In genomic region chr6:53795702-53796450, GRCh38 we compare ENCODE assay signal across 1 cellular context.
TF ChIP-seq lines count a peak whose summit lies in the region.

No MANE protein-coding gene starts in this region.

TF ChIP-seq in HepG2, 621 proteins besides CTCF, POLR2A, EP300 and RAD21 (continued from another document and continues in another):
- TF ChIP-seq ZXDC (CRISPR knock-in tag; IDR thresholded peaks at IDR 0.05) (0 out of 2 replicates have a peak, but pooled peaks have one; percentile 37), NFKB2 (CRISPR knock-in tag; IDR thresholded peaks at IDR 0.05; ENCODE audit: borderline replicate concordance) (peak; percentile 82), ELF1 (CRISPR knock-in tag; IDR thresholded peaks at IDR 0.05) (0 out of 2 replicates have a peak, but pooled peaks have one; percentile 46), MYC (CRISPR knock-in tag; IDR thresholded peaks at IDR 0.05; ENCODE audit: borderline replicate concordance) (0 out of 2 replicates have a peak, but pooled peaks have one; percentile 15), ZNF431 (CRISPR knock-in tag; IDR thresholded peaks at IDR 0.05; ENCODE audit: borderline replicate concordance, low read depth) (peak; percentile 67; the same call in 1 of the 2 replicates), HNF4A (CRISPR knock-in tag; IDR thresholded peaks at IDR 0.05) (peak; percentile 11; the same call in 1 of the 2 replicates), ZNF678 (CRISPR knock-in tag; IDR thresholded peaks at IDR 0.05) (peak; percentile 49; the same call in 1 of the 2 replicates), ZNF564 (CRISPR knock-in tag; IDR thresholded peaks at IDR 0.05) (no peak; the same call in 1 of the 2 replicates), POLR2AphosphoS5 (IDR thresholded peaks at IDR 0.05; ENCODE audit: low read depth, low read length) (peak; percentile 50; the same call in 1 of the 2 replicates), ZNF121 (CRISPR knock-in tag; IDR thresholded peaks at IDR 0.05) (peak; percentile 54; the same call in 1 of the 2 replicates), ZSCAN29 (CRISPR knock-in tag; conservative IDR thresholded peaks at IDR 0.05) (peak; percentile 70; the same call in 1 of the 2 replicates), ZFP36L2 (CRISPR knock-in tag; IDR thresholded peaks at IDR 0.05) (no peak), ZBTB38 (CRISPR knock-in tag; IDR thresholded peaks at IDR 0.05) (peak; percentile 32; the same call in 1 of the 2 replicates), ZBED4 (CRISPR knock-in tag; IDR thresholded peaks at IDR 0.05; ENCODE audit: borderline replicate concordance) (0 out of 2 replicates have a peak, but pooled peaks have one; percentile 25), ZNF740 (CRISPR knock-in tag; IDR thresholded peaks at IDR 0.05) (no peak; the same call in 1 of the 2 replicates), ZNF687 (CRISPR knock-in tag; IDR thresholded peaks at IDR 0.05) (peak; percentile 87), ZNF552 (CRISPR knock-in tag; IDR thresholded peaks at IDR 0.05; ENCODE audit: borderline replicate concordance) (0 out of 2 replicates have a peak, but pooled peaks have one; percentile 25), KLF12 (CRISPR knock-in tag; IDR thresholded peaks at IDR 0.05; ENCODE audit: borderline replicate concordance) (peak; percentile 52; the same call in 1 of the 2 replicates), NFRKB (IDR thresholded peaks at IDR 0.05) (no peak), ZSCAN25 (CRISPR knock-in tag; IDR thresholded peaks at IDR 0.05) (peak; percentile 37; the same call in 1 of the 2 replicates), NCOA2 (CRISPR knock-in tag; IDR thresholded peaks at IDR 0.05) (no peak), ZBTB26 (CRISPR knock-in tag; IDR thresholded peaks at IDR 0.05; ENCODE audit: borderline replicate concordance) (no peak), PHF21A (CRISPR knock-in tag; IDR thresholded peaks at IDR 0.05) (0 out of 2 replicates have a peak, but pooled peaks have one; percentile 36), MTF1 (CRISPR knock-in tag; IDR thresholded peaks at IDR 0.05) (0 out of 2 replicates have a peak, but pooled peaks have one; percentile 46), ZNF580 (CRISPR knock-in tag; IDR thresholded peaks at IDR 0.05; ENCODE audit: borderline replicate concordance, low read depth) (peak; percentile 46; the same call in 1 of the 2 replicates), ZNF839 (CRISPR knock-in tag; IDR thresholded peaks at IDR 0.05; ENCODE audit: borderline replicate concordance) (no peak), ZNF292 (CRISPR knock-in tag; IDR thresholded peaks at IDR 0.05; ENCODE audit: borderline replicate concordance, low read depth) (peak; percentile 51), ZNF550 (CRISPR knock-in tag; IDR thresholded peaks at IDR 0.05; ENCODE audit: borderline replicate concordance) (no peak), NR2C2 (CRISPR knock-in tag; IDR thresholded peaks at IDR 0.05; ENCODE audit: borderline replicate concordance) (0 out of 2 replicates have a peak, but pooled peaks have one; percentile 13), ZNF609 (CRISPR knock-in tag; IDR thresholded peaks at IDR 0.05; ENCODE audit: borderline replicate concordance) (peak; percentile 35; the same call in 1 of the 2 replicates), GTF2F1 (IDR thresholded peaks at IDR 0.05; ENCODE audit: low read length) (no peak), GLMP (CRISPR knock-in tag; IDR thresholded peaks at IDR 0.05; ENCODE audit: borderline replicate concordance) (peak; percentile 51; the same call in 1 of the 2 replicates), SALL2 (CRISPR knock-in tag; IDR thresholded peaks at IDR 0.05) (peak; percentile 62; the same call in 1 of the 2 replicates), KDM2A (CRISPR knock-in tag; IDR thresholded peaks at IDR 0.05; ENCODE audit: borderline replicate concordance, low read depth) (peak; percentile 38; the same call in 1 of the 2 replicates), ZFY (CRISPR knock-in tag; IDR thresholded peaks at IDR 0.05) (peak; percentile 89), ZNF18 (CRISPR knock-in tag; IDR thresholded peaks at IDR 0.05; ENCODE audit: insufficient replicate concordance) (no peak), ZNF17 (CRISPR knock-in tag; IDR thresholded peaks at IDR 0.05) (no peak), KMT2B (CRISPR knock-in tag; IDR thresholded peaks at IDR 0.05) (peak; percentile 18; the same call in 1 of the 2 replicates)
